In the genomic region with DNA sequence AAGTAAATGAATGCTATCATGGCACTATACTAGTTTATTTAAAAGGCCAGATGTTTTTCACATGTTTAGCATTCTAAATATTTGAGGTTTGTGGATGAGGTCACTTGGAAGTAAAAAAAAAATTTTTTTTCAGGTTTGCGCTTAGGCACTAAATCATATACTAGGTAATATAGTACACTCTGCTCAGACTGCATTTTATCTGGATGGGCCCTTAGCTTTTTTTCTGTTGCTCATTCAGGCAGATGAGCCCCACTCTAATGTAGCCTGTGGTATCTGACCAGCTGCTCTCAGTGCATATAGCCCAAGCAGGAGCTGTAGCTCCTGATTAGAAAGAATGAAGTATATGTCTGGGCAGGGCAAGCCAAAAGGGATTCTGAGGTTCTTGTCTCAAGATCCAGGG, we compare ENCODE assay signal across 16 cellular contexts.
"Had no signal": no experiment of that assay in that cellular context is flagged by ENCODE, and none has a peak within 500 bp of the region (broad histone marks: within the 10 kb centered on the region; RNA-seq: fewer than 3 reads in every experiment).

No MANE protein-coding gene starts in this region.

- DNase-seq: colonic mucosa; dermis blood vessel endothelial cell; esophagus squamous epithelium; gastrocnemius medialis; islet precursor cell; mammary epithelial cell; naive thymus-derived CD4-positive, alpha-beta T cell; nephron progenitor cell; posterior cingulate gyrus; stimulated activated CD4-positive, alpha-beta T cell treated with anti-CD3 and anti-CD28 coated beads, Interleukin-12 subunit alpha, Interleukin-12 subunit beta, amount 100 ng/mL, for 4 hours; stimulated activated naive CD4-positive, alpha-beta T cell; stomach; substantia nigra; transverse colon had no signal

- H3K4me3 ChIP-seq: colonic mucosa, esophagus squamous epithelium, gastrocnemius medialis, skin epidermis, stomach, thoracic aorta, transverse colon had no signal
